In the genomic region with DNA sequence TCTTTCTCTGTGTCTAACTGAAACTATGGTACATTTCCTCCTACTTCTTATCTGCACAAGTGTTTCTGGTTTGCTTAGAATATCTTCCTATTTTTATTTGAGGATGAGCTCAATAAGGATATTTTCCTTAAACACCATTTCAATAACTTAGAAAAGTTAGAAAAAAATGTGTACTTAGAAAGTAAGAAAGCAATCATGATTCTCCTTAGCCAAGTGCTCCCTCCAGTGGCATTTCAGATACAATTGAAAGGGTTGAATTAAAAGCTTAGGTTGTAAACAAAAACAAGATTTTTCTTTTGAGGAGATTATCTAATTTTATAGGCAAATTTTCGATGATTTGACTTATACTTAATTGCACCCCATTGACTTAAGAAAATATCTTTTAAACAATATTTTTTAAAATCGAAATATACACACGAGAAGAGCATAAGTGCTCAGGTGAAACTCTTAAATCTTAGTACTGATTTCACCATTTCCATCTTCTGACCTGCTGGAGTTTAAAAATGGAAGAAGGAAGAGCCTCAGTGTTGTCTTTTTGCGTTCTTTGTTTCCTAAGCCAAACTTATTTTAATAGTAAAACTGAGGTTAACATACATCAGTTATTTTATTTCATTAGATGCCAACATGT, we compare ENCODE assay signal across 1 cellular context.
TF ChIP-seq lines count a peak whose summit lies in the region.

No MANE protein-coding gene starts in this region.

TF ChIP-seq in GM23338, 12 proteins besides CTCF, POLR2A, EP300 and RAD21 (continued from another document):
- TF ChIP-seq, protein P1, sequence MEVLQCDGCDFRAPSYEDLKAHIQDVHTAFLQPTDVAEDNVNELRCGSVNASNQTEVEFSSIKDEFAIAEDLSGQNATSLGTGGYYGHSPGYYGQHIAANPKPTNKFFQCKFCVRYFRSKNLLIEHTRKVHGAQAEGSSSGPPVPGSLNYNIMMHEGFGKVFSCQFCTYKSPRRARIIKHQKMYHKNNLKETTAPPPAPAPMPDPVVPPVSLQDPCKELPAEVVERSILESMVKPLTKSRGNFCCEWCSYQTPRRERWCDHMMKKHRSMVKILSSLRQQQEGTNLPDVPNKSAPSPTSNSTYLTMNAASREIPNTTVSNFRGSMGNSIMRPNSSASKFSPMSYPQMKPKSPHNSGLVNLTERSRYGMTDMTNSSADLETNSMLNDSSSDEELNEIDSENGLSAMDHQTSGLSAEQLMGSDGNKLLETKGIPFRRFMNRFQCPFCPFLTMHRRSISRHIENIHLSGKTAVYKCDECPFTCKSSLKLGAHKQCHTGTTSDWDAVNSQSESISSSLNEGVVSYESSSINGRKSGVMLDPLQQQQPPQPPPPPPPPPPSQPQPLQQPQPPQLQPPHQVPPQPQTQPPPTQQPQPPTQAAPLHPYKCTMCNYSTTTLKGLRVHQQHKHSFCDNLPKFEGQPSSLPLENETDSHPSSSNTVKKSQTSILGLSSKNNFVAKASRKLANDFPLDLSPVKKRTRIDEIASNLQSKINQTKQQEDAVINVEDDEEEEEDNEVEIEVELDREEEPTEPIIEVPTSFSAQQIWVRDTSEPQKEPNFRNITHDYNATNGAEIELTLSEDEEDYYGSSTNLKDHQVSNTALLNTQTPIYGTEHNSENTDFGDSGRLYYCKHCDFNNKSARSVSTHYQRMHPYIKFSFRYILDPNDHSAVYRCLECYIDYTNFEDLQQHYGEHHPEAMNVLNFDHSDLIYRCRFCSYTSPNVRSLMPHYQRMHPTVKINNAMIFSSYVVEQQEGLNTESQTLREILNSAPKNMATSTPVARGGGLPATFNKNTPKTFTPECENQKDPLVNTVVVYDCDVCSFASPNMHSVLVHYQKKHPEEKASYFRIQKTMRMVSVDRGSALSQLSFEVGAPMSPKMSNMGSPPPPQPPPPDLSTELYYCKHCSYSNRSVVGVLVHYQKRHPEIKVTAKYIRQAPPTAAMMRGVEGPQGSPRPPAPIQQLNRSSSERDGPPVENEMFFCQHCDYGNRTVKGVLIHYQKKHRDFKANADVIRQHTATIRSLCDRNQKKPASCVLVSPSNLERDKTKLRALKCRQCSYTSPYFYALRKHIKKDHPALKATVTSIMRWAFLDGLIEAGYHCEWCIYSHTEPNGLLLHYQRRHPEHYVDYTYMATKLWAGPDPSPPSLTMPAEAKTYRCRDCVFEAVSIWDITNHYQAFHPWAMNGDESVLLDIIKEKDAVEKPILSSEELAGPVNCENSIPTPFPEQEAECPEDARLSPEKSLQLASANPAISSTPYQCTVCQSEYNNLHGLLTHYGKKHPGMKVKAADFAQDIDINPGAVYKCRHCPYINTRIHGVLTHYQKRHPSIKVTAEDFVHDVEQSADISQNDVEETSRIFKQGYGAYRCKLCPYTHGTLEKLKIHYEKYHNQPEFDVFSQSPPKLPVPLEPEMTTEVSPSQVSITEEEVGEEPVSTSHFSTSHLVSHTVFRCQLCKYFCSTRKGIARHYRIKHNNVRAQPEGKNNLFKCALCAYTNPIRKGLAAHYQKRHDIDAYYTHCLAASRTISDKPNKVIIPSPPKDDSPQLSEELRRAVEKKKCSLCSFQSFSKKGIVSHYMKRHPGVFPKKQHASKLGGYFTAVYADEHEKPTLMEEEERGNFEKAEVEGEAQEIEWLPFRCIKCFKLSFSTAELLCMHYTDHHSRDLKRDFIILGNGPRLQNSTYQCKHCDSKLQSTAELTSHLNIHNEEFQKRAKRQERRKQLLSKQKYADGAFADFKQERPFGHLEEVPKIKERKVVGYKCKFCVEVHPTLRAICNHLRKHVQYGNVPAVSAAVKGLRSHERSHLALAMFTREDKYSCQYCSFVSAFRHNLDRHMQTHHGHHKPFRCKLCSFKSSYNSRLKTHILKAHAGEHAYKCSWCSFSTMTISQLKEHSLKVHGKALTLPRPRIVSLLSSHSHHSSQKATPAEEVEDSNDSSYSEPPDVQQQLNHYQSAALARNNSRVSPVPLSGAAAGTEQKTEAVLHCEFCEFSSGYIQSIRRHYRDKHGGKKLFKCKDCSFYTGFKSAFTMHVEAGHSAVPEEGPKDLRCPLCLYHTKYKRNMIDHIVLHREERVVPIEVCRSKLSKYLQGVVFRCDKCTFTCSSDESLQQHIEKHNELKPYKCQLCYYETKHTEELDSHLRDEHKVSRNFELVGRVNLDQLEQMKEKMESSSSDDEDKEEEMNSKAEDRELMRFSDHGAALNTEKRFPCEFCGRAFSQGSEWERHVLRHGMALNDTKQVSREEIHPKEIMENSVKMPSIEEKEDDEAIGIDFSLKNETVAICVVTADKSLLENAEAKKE (CRISPR knock-in tag; IDR thresholded peaks at IDR 0.05), result no peak
- TF ChIP-seq, protein P2, sequence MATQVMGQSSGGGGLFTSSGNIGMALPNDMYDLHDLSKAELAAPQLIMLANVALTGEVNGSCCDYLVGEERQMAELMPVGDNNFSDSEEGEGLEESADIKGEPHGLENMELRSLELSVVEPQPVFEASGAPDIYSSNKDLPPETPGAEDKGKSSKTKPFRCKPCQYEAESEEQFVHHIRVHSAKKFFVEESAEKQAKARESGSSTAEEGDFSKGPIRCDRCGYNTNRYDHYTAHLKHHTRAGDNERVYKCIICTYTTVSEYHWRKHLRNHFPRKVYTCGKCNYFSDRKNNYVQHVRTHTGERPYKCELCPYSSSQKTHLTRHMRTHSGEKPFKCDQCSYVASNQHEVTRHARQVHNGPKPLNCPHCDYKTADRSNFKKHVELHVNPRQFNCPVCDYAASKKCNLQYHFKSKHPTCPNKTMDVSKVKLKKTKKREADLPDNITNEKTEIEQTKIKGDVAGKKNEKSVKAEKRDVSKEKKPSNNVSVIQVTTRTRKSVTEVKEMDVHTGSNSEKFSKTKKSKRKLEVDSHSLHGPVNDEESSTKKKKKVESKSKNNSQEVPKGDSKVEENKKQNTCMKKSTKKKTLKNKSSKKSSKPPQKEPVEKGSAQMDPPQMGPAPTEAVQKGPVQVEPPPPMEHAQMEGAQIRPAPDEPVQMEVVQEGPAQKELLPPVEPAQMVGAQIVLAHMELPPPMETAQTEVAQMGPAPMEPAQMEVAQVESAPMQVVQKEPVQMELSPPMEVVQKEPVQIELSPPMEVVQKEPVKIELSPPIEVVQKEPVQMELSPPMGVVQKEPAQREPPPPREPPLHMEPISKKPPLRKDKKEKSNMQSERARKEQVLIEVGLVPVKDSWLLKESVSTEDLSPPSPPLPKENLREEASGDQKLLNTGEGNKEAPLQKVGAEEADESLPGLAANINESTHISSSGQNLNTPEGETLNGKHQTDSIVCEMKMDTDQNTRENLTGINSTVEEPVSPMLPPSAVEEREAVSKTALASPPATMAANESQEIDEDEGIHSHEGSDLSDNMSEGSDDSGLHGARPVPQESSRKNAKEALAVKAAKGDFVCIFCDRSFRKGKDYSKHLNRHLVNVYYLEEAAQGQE (IDR thresholded peaks at IDR 0.05; ENCODE audit: unreplicated experiment), result no peak
- TF ChIP-seq ZNF114 (CRISPR knock-in tag; IDR thresholded peaks at IDR 0.05) (no peak), EZH2 (IDR thresholded peaks at IDR 0.05; ENCODE audit: low read depth, unreplicated experiment) (no peak), EZH2phosphoT487 (IDR thresholded peaks at IDR 0.05; ENCODE audit: unreplicated experiment) (no peak), STAT1 (IDR thresholded peaks at IDR 0.05; ENCODE audit: unreplicated experiment) (no peak), ZNF331 (CRISPR knock-in tag; IDR thresholded peaks at IDR 0.05; ENCODE audit: low read depth) (no peak), JUNB (IDR thresholded peaks at IDR 0.05; ENCODE audit: unreplicated experiment) (no peak)
- TF ChIP-seq, protein P3, sequence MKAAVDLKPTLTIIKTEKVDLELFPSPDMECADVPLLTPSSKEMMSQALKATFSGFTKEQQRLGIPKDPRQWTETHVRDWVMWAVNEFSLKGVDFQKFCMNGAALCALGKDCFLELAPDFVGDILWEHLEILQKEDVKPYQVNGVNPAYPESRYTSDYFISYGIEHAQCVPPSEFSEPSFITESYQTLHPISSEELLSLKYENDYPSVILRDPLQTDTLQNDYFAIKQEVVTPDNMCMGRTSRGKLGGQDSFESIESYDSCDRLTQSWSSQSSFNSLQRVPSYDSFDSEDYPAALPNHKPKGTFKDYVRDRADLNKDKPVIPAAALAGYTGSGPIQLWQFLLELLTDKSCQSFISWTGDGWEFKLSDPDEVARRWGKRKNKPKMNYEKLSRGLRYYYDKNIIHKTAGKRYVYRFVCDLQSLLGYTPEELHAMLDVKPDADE (IDR thresholded peaks at IDR 0.05), result no peak
